Comparison of ENCODE assay signal across 8 cellular contexts in the genomic region with DNA sequence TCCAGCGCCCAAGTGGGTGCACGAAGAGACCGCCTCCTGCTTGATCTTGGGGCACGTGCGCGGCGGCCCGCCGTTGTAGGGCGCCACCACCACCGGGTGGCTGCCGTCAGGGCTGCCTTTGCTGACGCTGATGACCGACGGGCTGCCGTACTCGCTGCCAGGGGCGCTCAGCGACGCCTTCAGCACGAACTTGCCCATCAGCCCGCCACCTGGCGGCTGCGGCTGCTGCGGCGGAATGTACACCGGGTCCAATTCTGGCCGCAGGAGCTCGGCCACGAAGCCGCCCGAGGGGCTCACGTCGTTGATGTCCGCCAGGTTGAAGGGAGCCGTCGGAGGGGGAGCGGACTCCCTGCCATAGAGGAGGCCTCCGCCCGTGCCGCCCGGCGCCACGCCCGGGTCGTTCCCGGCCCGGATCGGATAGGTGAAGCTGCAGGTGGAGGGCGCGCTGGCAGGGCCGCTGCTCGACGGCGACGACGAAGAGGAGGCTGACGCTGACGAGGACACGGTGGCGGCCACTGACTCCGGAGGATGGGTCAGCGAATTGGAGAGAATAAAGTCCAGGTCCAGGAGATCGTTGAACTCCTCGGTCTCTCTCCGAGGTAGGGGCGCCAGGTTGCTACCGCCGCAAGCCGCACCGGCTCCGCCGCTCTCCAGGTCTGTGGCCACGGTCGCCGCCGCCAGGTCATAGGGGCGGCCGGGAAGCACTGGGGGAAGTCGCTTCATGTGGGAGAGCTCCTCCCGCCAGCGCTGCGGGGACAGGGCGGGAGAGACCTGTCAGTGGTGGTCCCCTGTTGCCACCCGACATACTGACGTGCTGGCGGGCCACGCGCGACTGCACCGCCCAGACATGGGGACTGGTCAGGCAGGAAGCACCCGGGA. TPM values are rescaled to one million over a fixed set of nuclear protein-coding genes. Genes with fewer than 3 reads are reported as not detected.
A peak's percentile ranks its signal among the peaks of the same experiment; 100 is the strongest.
DNase-seq lines count a peak whose midpoint lies in the region; ATAC-seq, FAIRE-seq and TF ChIP-seq lines count a peak whose summit lies in the region.

No MANE protein-coding gene starts in this region.

- H3K27me3 ChIP-seq in SK-N-SH (ENCODE audit: insufficient read depth), result peaks cover 60% of the 10 kb centered on the region

- H3K4me1 ChIP-seq in SK-N-SH (ENCODE audit: control insufficient read depth in 1 of 2, insufficient read depth in 2 of 2, low read depth in 1 of 2, low read length in 1 of 2), result peaks cover 0 to 4% of the 10 kb centered on the region in 2 experiments; a peak in 1 of 4 replicates

- peaks cover 24% of the 10 kb centered on the region for H3K4me1 Mint-ChIP-seq in neural crest cell

- H3K27ac Mint-ChIP-seq in neural crest cell (ENCODE audit: unreplicated experiment), result no peak overlapping the region

- FAIRE-seq in GM12891 (lab: Jason Lieb, UNC), result no peak

- H3K36me3 Mint-ChIP-seq in neural crest cell (ENCODE audit: low read depth), result no peaks in the 10 kb centered on the region

- TF ChIP-seq EP300 in SK-N-SH (IDR thresholded peaks at IDR 0.05; ENCODE audit: borderline replicate concordance in 1 of 2, low read depth in 1 of 2, low read length in 1 of 2), result no peak

- H3K27me3 Mint-ChIP-seq in neural crest cell (ENCODE audit: low read depth), result peaks cover 80% of the 10 kb centered on the region

- H3K27ac ChIP-seq in SK-N-SH (ENCODE audit: low read depth in 2 of 2, low read length in 1 of 2), result no peak overlapping the region

- TF ChIP-seq RAD21 in SK-N-SH (IDR thresholded peaks at IDR 0.05; ENCODE audit: low read length), result no peak

- TF ChIP-seq CTCF in SK-N-SH (IDR thresholded peaks at IDR 0.05) (peak; percentile 50), neural crest cell (conservative IDR thresholded peaks at IDR 0.05) (peak; percentile 76)

- H3K4me3 ChIP-seq in SK-N-SH (ENCODE audit: low read depth in 2 of 2, low read length in 1 of 2), result peak overlapping the region; percentile 41 to 71; a peak in 3 of 4 replicates

- H3K9me2 ChIP-seq in SK-N-SH, result no peaks in the 10 kb centered on the region

- CTCF ChIA-PET in SK-N-SH (lab: Yijun Ruan, JAX), result interaction anchor here (0.8 to 3.5 kb wide), 10 partner anchors 14 to 1078 kb away, joined by 3 to 13 read pairs (median 4); no protein-coding TSS in a partner anchor

- peaks cover 17% of the 10 kb centered on the region for H3F3A ChIP-seq in SK-N-SH (replicated peaks; ENCODE audit: insufficient read depth)

- H3K79me2 ChIP-seq in SK-N-SH (ENCODE audit: insufficient read depth), result no peaks in the 10 kb centered on the region

- 33% methylated on average over 3 of the region's 92 CpGs for WGBS in SK-N-SH (ENCODE audit: low lambda C conversion rate)

- no peak overlapping the region for H2AFZ ChIP-seq in SK-N-SH (ENCODE audit: low read depth)

- peak overlapping the region; percentile 91 for H3K4me2 ChIP-seq in SK-N-SH

- TF ChIP-seq POLR2A in GM12891 (IDR thresholded peaks at IDR 0.05; ENCODE audit: low read depth, low read length), result no peak

- H4K20me1 ChIP-seq in SK-N-SH (ENCODE audit: insufficient read depth), result 0 out of 2 replicates have a peak, but pooled peaks cover 4% of the 10 kb centered on the region

- ATAC-seq in HG02798 (IDR thresholded peaks at IDR 0.05; ENCODE audit: poor library complexity, unreplicated experiment), result no peak
- ATAC-seq in GM18873 (IDR thresholded peaks at IDR 0.05; ENCODE audit: low FRiP score, unreplicated experiment), result no peak

- DNase-seq in NCI-H2227 (lab: John Stamatoyannopoulos, UW; ENCODE audit: unreplicated experiment) (peak; percentile 47), NCI-H2227 treated with DMSO at 0.1 percent for 48 hours (lab: John Stamatoyannopoulos, UW) (no peak), SK-N-SH (peak; percentile 64), fibroblast of peridontal ligament (ENCODE audit: extremely low read depth) (peak; percentile 42), neural crest cell (ENCODE audit: low read depth, low spot score) (peak; percentile 49), GM12891 (ENCODE audit: insufficient read length, low spot score) (no peak)

- H3K9me3 ChIP-seq in SK-N-SH, result no peaks in the 10 kb centered on the region

- H3K36me3 ChIP-seq in SK-N-SH (replicated peaks in 1 of 2; ENCODE audit: control insufficient read depth in 1 of 2, insufficient read depth in 2 of 2, low read length in 1 of 2), result no peaks in the 10 kb centered on the region

- H3K9me3 Mint-ChIP-seq in neural crest cell, result no peaks in the 10 kb centered on the region

- H3K9ac ChIP-seq in SK-N-SH, result no peak overlapping the region

- POLR2A ChIA-PET in SK-N-SH (lab: Yijun Ruan, JAX), result no interaction called here

- peak overlapping the region; percentile 69 for H3K4me3 Mint-ChIP-seq in neural crest cell

TF ChIP-seq in SK-N-SH, 30 proteins besides CTCF, POLR2A, EP300 and RAD21 (continues in another document):
- no peak for TF ChIP-seq MXI1 (IDR thresholded peaks at IDR 0.05; ENCODE audit: low read depth, low read length)
- peak; percentile 30; the same call in 1 of the 2 replicates for TF ChIP-seq EZH2phosphoT487 (IDR thresholded peaks at IDR 0.05; ENCODE audit: borderline replicate concordance, low read depth)
- TF ChIP-seq, protein P1, sequence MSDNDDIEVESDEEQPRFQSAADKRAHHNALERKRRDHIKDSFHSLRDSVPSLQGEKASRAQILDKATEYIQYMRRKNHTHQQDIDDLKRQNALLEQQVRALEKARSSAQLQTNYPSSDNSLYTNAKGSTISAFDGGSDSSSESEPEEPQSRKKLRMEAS (IDR thresholded peaks at IDR 0.05; ENCODE audit: low read depth), result no peak
- TF ChIP-seq, protein P2, sequence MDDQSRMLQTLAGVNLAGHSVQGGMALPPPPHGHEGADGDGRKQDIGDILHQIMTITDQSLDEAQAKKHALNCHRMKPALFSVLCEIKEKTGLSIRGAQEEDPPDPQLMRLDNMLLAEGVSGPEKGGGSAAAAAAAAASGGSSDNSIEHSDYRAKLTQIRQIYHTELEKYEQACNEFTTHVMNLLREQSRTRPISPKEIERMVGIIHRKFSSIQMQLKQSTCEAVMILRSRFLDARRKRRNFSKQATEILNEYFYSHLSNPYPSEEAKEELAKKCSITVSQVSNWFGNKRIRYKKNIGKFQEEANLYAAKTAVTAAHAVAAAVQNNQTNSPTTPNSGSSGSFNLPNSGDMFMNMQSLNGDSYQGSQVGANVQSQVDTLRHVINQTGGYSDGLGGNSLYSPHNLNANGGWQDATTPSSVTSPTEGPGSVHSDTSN (IDR thresholded peaks at IDR 0.05), result no peak
- TF ChIP-seq IRF3 (IDR thresholded peaks at IDR 0.05; ENCODE audit: low read depth, low read length), result no peak
- no peak for TF ChIP-seq RXRA (IDR thresholded peaks at IDR 0.05; ENCODE audit: borderline replicate concordance, low read depth)

TF ChIP-seq in GM12891, 5 proteins besides CTCF, POLR2A, EP300 and RAD21:
- TF ChIP-seq SPI1 (IDR thresholded peaks at IDR 0.05; ENCODE audit: low read depth, low read length) (no peak), POU2F2 (IDR thresholded peaks at IDR 0.05; ENCODE audit: low read depth, low read length) (no peak), POLR2AphosphoS5 (IDR thresholded peaks at IDR 0.05; ENCODE audit: low read depth, low read length) (no peak), PAX5 (IDR thresholded peaks at IDR 0.05; ENCODE audit: insufficient read depth, low read length, severe bottlenecking) (no peak), TAF1 (IDR thresholded peaks at IDR 0.05; ENCODE audit: low read depth, low read length) (no peak)

RNA-seq across cellular contexts. Expression of gene KLF4, which starts 1.8 kb away (rescaled TPM):
- polyA plus RNA-seq in SK-N-SH (2012; rRNA removed), result 5.3 and 7.2 TPM in 2 replicates
- polyA plus RNA-seq in SK-N-SH (2012; cell fraction: cytosol; rRNA removed), result 3.6 and 6.1 TPM in 2 replicates
- 23.5 and 34.4 TPM in 2 replicates for polyA plus RNA-seq in SK-N-SH (2012; cell fraction: nucleus; rRNA removed)
- not detected in 2 replicates for total RNA-seq in neural crest cell
- 0.49 TPM for polyA plus RNA-seq in GM12891 (2012; ENCODE audit: low read depth, missing spikeins)

Comparison
In these comparisons a context has a peak if more than half of its experiments do, and no peak if none do; other contexts are left out.
1. DNase-seq: peak in NCI-H2227 (single experiment), SK-N-SH (single experiment), fibroblast of peridontal ligament (single experiment) and neural crest cell (single experiment); none in NCI-H2227 treated with DMSO at 0.1 percent for 48 hours (single experiment) and GM12891 (single experiment).